ENCODE assay signal across 19 cellular contexts in genomic region chr6:71678081-71678480, GRCh38.
"Had no signal": no experiment of that assay in that cellular context is flagged by ENCODE, and none has a peak within 500 bp of the region (broad histone marks: within the 10 kb centered on the region; RNA-seq: fewer than 3 reads in every experiment).

No MANE protein-coding gene starts in this region.

- DNase-seq: dermis blood vessel endothelial cell; effector CD4-positive, alpha-beta T cell; effector memory CD4-positive, alpha-beta T cell; foreskin keratinocyte; heart left ventricle; hypothalamus; immature natural killer cell; islet precursor cell; kidney; kidney glomerular epithelial cell; left colon; left ventricle myocardium superior; lower lobe of right lung; mesenchymal stem cell; mucosa of descending colon; naive B cell; naive thymus-derived CD8-positive, alpha-beta T cell had no signal

- ATAC-seq: foreskin keratinocyte; gastroesophageal sphincter; heart left ventricle; left colon; left lobe of liver; left ventricle myocardium superior; lower lobe of right lung; mucosa of descending colon; naive thymus-derived CD8-positive, alpha-beta T cell had no signal
